ENCODE assay signal across 1 cellular context in genomic region chr6:162373192-162373591, GRCh38.
A peak's percentile ranks its signal among the peaks of the same experiment; 100 is the strongest.
TF ChIP-seq lines count a peak whose summit lies in the region.

No MANE protein-coding gene starts in this region.

TF ChIP-seq in HepG2, 621 proteins besides CTCF, POLR2A, EP300 and RAD21 (continued from another document):
- peak; percentile 46; the same call in 1 of the 2 replicates for TF ChIP-seq AHDC1 (CRISPR knock-in tag; IDR thresholded peaks at IDR 0.05; ENCODE audit: borderline replicate concordance)
- TF ChIP-seq KDM3A (CRISPR knock-in tag; IDR thresholded peaks at IDR 0.05; ENCODE audit: low read depth), result no peak
- TF ChIP-seq MTERF4 (CRISPR knock-in tag; IDR thresholded peaks at IDR 0.05), result no peak
- TF ChIP-seq KAT7 (CRISPR knock-in tag; IDR thresholded peaks at IDR 0.05; ENCODE audit: borderline replicate concordance), result no peak
- no peak for TF ChIP-seq SOX6 (IDR thresholded peaks at IDR 0.05)
- peak; percentile 26; the same call in 1 of the 2 replicates for TF ChIP-seq SOX6 (CRISPR knock-in tag; IDR thresholded peaks at IDR 0.05)
- TF ChIP-seq BCL6 (CRISPR knock-in tag; IDR thresholded peaks at IDR 0.05), result 0 out of 2 replicates have a peak, but pooled peaks have one; percentile 18
- TF ChIP-seq NFAT5 (CRISPR knock-in tag; IDR thresholded peaks at IDR 0.05), result no peak
- TF ChIP-seq XBP1 (CRISPR knock-in tag; IDR thresholded peaks at IDR 0.05), result no peak
- no peak for TF ChIP-seq KMT2A (CRISPR knock-in tag; IDR thresholded peaks at IDR 0.05)
- peak; percentile 36; the same call in 1 of the 2 replicates for TF ChIP-seq ARID5B (CRISPR knock-in tag; IDR thresholded peaks at IDR 0.05)
- no peak for TF ChIP-seq ZNF670 (CRISPR knock-in tag; IDR thresholded peaks at IDR 0.05; ENCODE audit: borderline replicate concordance)
- TF ChIP-seq ZBTB7B (CRISPR knock-in tag; IDR thresholded peaks at IDR 0.05), result no peak
- peak; percentile 44; the same call in 1 of the 2 replicates for TF ChIP-seq HNRNPUL1 (IDR thresholded peaks at IDR 0.05; ENCODE audit: low read depth, low read length)
- peak in 1 of 2 experiments; percentile 37; a peak in 1 of 4 replicates for TF ChIP-seq NR2F1 (CRISPR knock-in tag; IDR thresholded peaks at IDR 0.05)
- TF ChIP-seq HDAC2 (CRISPR knock-in tag; IDR thresholded peaks at IDR 0.05), result no peak
- TF ChIP-seq BRCA1 (CRISPR knock-in tag; IDR thresholded peaks at IDR 0.05), result no peak
- TF ChIP-seq NR2F2 (IDR thresholded peaks at IDR 0.05; ENCODE audit: borderline replicate concordance, low read depth), result peak; percentile 78
